In the genomic region with DNA sequence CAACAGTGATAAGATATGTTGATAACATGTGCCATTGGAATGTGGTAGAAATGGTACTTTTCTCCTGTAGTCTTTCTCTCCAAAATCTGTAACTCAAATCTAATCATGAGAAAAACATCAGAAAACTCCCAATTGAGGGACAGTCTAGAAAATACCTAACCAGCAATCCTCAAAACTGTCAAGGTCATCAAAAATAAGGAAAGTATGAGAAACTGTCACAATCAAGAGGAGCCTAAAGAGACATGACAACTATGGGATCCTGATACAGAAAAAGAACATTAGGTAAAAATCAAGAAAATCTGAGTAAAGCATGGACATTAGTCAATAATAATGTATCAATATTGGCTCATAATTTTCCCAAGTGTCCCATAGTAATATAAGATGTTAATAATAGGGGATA, we compare ENCODE assay signal across 25 cellular contexts.
"Had no signal": no experiment of that assay in that cellular context is flagged by ENCODE, and none has a peak within 500 bp of the region (broad histone marks: within the 10 kb centered on the region; RNA-seq: fewer than 3 reads in every experiment).

No MANE protein-coding gene starts in this region.

- H2AFZ ChIP-seq: neural progenitor cell had no signal

- ATAC-seq: naive thymus-derived CD4-positive, alpha-beta T cell; natural killer cell; sciatic nerve; stimulated activated effector memory CD8-positive, alpha-beta T cell treated with anti-CD3 and anti-CD28 coated beads, Interleukin-12 subunit alpha, Interleukin-12 subunit beta, amount 100 ng/mL, for 72 hours; stimulated activated naive B cell treated with anti-CD40 and anti-IgM and Interleukin-4, amounts not matched to agents 10 μg/mL and 1 μg/mL and 100 μg/mL, for 72 hours; stimulated activated naive CD8-positive, alpha-beta T cell treated with anti-CD3 and anti-CD28 coated beads, Interleukin-15, amount 100 ng/mL, for 72 hours; stimulated activated naive CD8-positive, alpha-beta T cell treated with anti-CD3 and anti-CD28 coated beads, Interleukin-15, Interleukin-2, amounts not matched to agents 100 U/mL and 50 U/mL, for 24 hours; upper lobe of right lung had no signal

- H3K27me3 ChIP-seq: neural progenitor cell, ovary, right atrium auricular region, suprapubic skin, testis, tibial artery, transverse colon, upper lobe of right lung, uterus had no signal

- H3K9me3 ChIP-seq: ovary, prostate gland, right atrium auricular region, suprapubic skin, testis, transverse colon, upper lobe of right lung, uterus had no signal

- H3K4me2 ChIP-seq: neural progenitor cell had no signal

- H3K4me3 ChIP-seq: neural progenitor cell, ovary, prostate gland, right atrium auricular region, skin epidermis, suprapubic skin, testis, tibial artery, transverse colon, upper lobe of right lung, uterus had no signal

- H3K27ac ChIP-seq: neural progenitor cell, ovary, prostate gland, right atrium auricular region, skin epidermis, suprapubic skin, testis, tibial artery, transverse colon, upper lobe of right lung, uterus had no signal

- H3K9ac ChIP-seq: neural progenitor cell had no signal

- DNase-seq: naive thymus-derived CD4-positive, alpha-beta T cell; natural killer cell; occipital lobe; ovary; retina; stimulated activated CD4-positive, alpha-beta T cell treated with anti-CD3 and anti-CD28 coated beads, Interleukin-15, amount 100 ng/mL, for 24 hours; stimulated activated CD4-positive, alpha-beta T cell treated with anti-CD3 and anti-CD28 coated beads, Interleukin-2, amount 100 ng/mL, for 24 hours; stimulated activated CD4-positive, alpha-beta T cell treated with anti-CD3 and anti-CD28 coated beads, Interleukin-2, amount 100 ng/mL, for 48 hours; stimulated activated CD4-positive, alpha-beta T cell treated with anti-CD3 and anti-CD28 coated beads, Interleukin-4, amount 100 ng/mL, for 24 hours; stimulated activated naive B cell treated with anti-CD40 and anti-IgM and Interleukin-4, amounts not matched to agents 10 μg/mL and 1 μg/mL and 100 μg/mL, for 72 hours; stimulated activated naive CD8-positive, alpha-beta T cell treated with anti-CD3 and anti-CD28 coated beads, Interleukin-15, amount 100 ng/mL, for 72 hours; stimulated activated naive CD8-positive, alpha-beta T cell treated with anti-CD3 and anti-CD28 coated beads, Interleukin-15, Interleukin-2, amounts not matched to agents 100 U/mL and 50 U/mL, for 24 hours; substantia nigra; testis; tibial artery; transverse colon; upper lobe of right lung; uterus had no signal

- H3K36me3 ChIP-seq: neural progenitor cell, ovary, prostate gland, right atrium auricular region, suprapubic skin, tibial artery, transverse colon, upper lobe of right lung, uterus had no signal

- H3K4me1 ChIP-seq: prostate gland, right atrium auricular region, suprapubic skin, testis, tibial artery, transverse colon, upper lobe of right lung, uterus had no signal
